In the genomic region with DNA sequence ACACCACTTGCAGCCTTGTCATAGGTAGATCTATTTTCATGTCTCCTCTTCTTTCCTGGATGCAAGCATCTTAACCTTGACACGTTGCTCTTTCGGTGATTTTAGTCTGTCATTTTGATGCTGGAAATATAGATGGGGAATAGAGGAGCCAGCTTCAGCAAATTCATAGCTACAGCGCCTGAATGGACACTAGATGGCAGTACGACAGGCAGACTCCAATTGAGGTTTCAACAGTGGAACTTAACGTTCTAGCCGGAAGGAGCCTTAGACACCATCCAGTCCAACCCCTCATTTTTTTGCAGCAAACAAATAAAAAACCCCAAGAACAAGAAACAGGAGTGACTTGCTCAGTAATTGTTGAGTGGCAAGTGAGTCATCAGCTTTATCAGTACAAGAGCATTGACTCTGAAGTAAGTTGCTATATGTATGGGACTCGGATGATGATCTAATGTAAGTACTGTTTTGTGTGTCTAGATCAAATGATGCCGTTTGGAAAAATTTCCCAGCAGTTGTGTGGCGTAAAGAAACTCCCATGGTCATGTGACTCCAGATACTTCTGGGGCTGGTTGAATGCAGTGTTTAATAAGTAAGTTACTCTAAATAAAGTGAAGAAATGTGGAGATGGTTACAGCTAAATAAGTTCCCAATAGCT, we compare ENCODE assay signal across 9 cellular contexts. TPM values are rescaled to one million over a fixed set of nuclear protein-coding genes. Genes with fewer than 3 reads are reported as not detected.
A peak's percentile ranks its signal among the peaks of the same experiment; 100 is the strongest.
DNase-seq lines count a peak whose midpoint lies in the region; ATAC-seq and TF ChIP-seq lines count a peak whose summit lies in the region.
"Had no signal": no experiment of that assay in that cellular context is flagged by ENCODE, and none has a peak within 500 bp of the region (broad histone marks: within the 10 kb centered on the region; RNA-seq: fewer than 3 reads in every experiment).

No MANE protein-coding gene starts in this region.

- TF ChIP-seq CTCF in DND-41 (IDR thresholded peaks at IDR 0.05; ENCODE audit: borderline replicate concordance, extremely low read depth, low read length, poor library complexity, severe bottlenecking) (peak; percentile 98), fibroblast of lung (conservative IDR thresholded peaks at IDR 0.05 in 1 of 2, IDR thresholded peaks at IDR 0.05 in 1 of 2; ENCODE audit: low read depth in 1 of 2, low read length in 2 of 2) (peak; percentile 87 to 96)

- H3K79me2 ChIP-seq in DND-41 (ENCODE audit: insufficient read depth, low read length) (peaks cover 26% of the 10 kb centered on the region), fibroblast of lung (ENCODE audit: control insufficient read depth, insufficient read depth, low read length) (peaks cover 3% of the 10 kb centered on the region)

- H4K20me1 ChIP-seq in DND-41 (ENCODE audit: insufficient read depth, low read length): peaks cover 4% of the 10 kb centered on the region; the same call in 1 of the 2 replicates
- H4K20me1 ChIP-seq in fibroblast of lung (ENCODE audit: control insufficient read depth, extremely low read depth, insufficient read depth, low read length): no peaks in the 10 kb centered on the region

- ATAC-seq in DND-41 (ENCODE audit: insufficient read depth, low read depth) (peak; percentile 99), GM21576 (IDR thresholded peaks at IDR 0.05; ENCODE audit: unreplicated experiment) (peak; percentile 87)
- peak; percentile 95 to 98 for ATAC-seq in activated T-cell treated with anti-CD3 and anti-CD28 coated beads, Interleukin-2, amount 50 U/mL, for 4 hours

- H3K4me2 ChIP-seq in DND-41 (ENCODE audit: insufficient read depth, low read length) (peak overlapping the region; percentile 51), fibroblast of lung (ENCODE audit: extremely low read depth, insufficient read depth, low read length) (peak overlapping the region; percentile 42)

- no peaks in the 10 kb centered on the region for H3K9me3 Mint-ChIP-seq in activated T-cell treated with anti-CD3 and anti-CD28 coated beads, Interleukin-2, amount 50 U/mL, for 4 hours
- H3K9me3 Mint-ChIP-seq: stimulated activated naive CD8-positive, alpha-beta T cell treated with anti-CD3 and anti-CD28 coated beads, Interleukin-15, Interleukin-2, amounts not matched to agents 100 ng/mL and 50 ng/mL, for 24 hours had no signal

- H3K9me3 ChIP-seq in DND-41 (ENCODE audit: insufficient read depth, low read length, severe bottlenecking) (no peaks in the 10 kb centered on the region), fibroblast of lung (ENCODE audit: control insufficient read depth, insufficient read depth, low read depth, low read length) (no peaks in the 10 kb centered on the region), neuron (ENCODE audit: low read length) (no peaks in the 10 kb centered on the region)

- peaks cover 17% of the 10 kb centered on the region for H3K36me3 Mint-ChIP-seq in activated T-cell treated with anti-CD3 and anti-CD28 coated beads, Interleukin-2, amount 50 U/mL, for 4 hours (ENCODE audit: insufficient read depth)

- no peaks in the 10 kb centered on the region for H3K27me3 ChIP-seq in DND-41 (ENCODE audit: insufficient read depth, low read length, poor library complexity)
- H3K27me3 ChIP-seq in fibroblast of lung (ENCODE audit: control insufficient read depth, insufficient read depth, low read length): no peaks in the 10 kb centered on the region
- H3K27me3 ChIP-seq in neuron (ENCODE audit: insufficient read depth, low read length): no peaks in the 10 kb centered on the region

- DNase-seq in DND-41 (peak; percentile 77), OCI-M2 (lab: John Stamatoyannopoulos, UW; ENCODE audit: unreplicated experiment) (peak; percentile 88), fibroblast of lung (ENCODE audit: low read depth in 2 of 2) (peak; percentile 94 to 96)
- DNase-seq in activated T-cell treated with anti-CD3 and anti-CD28 coated beads, Interleukin-2, amount 50 U/mL, for 4 hours: peak; percentile 51

- TF ChIP-seq EP300 in Ishikawa (IDR thresholded peaks at IDR 0.05; ENCODE audit: borderline replicate concordance): no peak

- H3K4me1 ChIP-seq in DND-41 (ENCODE audit: insufficient read depth, low read length) (peaks cover 10% of the 10 kb centered on the region), fibroblast of lung (ENCODE audit: control insufficient read depth, extremely low read depth, insufficient read depth, low read length) (peaks cover 15% of the 10 kb centered on the region), neuron (ENCODE audit: insufficient read depth, low read length) (peaks cover 8% of the 10 kb centered on the region)

- peak overlapping the region; percentile 68 for H3K27ac ChIP-seq in DND-41 (ENCODE audit: low read length)
- peak overlapping the region; percentile 55 for H3K27ac ChIP-seq in fibroblast of lung (ENCODE audit: insufficient read depth, low read length)
- peak overlapping the region; percentile 78 for H3K27ac ChIP-seq in temporal lobe (ENCODE audit: low read depth, low read length)

- peak; percentile 77 for TF ChIP-seq RAD21 in Ishikawa (IDR thresholded peaks at IDR 0.05; ENCODE audit: low read depth)

- no peaks in the 10 kb centered on the region for H3K27me3 Mint-ChIP-seq in activated T-cell treated with anti-CD3 and anti-CD28 coated beads, Interleukin-2, amount 50 U/mL, for 4 hours (ENCODE audit: low read depth)
- H3K27me3 Mint-ChIP-seq: stimulated activated naive CD8-positive, alpha-beta T cell treated with anti-CD3 and anti-CD28 coated beads, Interleukin-15, Interleukin-2, amounts not matched to agents 100 ng/mL and 50 ng/mL, for 24 hours had no signal

- peaks cover 24% of the 10 kb centered on the region for H3K36me3 ChIP-seq in DND-41 (ENCODE audit: insufficient read depth, low read length)
- peaks cover 3% of the 10 kb centered on the region for H3K36me3 ChIP-seq in fibroblast of lung (ENCODE audit: control insufficient read depth, insufficient read depth, low read length)
- peaks cover 28% of the 10 kb centered on the region for H3K36me3 ChIP-seq in neuron (ENCODE audit: insufficient read depth, low read length)

- peak overlapping the region; percentile 39 for H3K9ac ChIP-seq in DND-41 (ENCODE audit: low read depth, low read length)
- peak overlapping the region; percentile 10 for H3K9ac ChIP-seq in fibroblast of lung (ENCODE audit: insufficient read depth, low read length)

- peaks cover 27% of the 10 kb centered on the region for H3K4me1 Mint-ChIP-seq in activated T-cell treated with anti-CD3 and anti-CD28 coated beads, Interleukin-2, amount 50 U/mL, for 4 hours (ENCODE audit: low read depth)

- peak overlapping the region in 1 of 2 experiments; percentile 41; a peak in 2 of 4 replicates for H3K4me3 ChIP-seq in DND-41 (ENCODE audit: low read depth in 1 of 2, low read length in 2 of 2)
- peak overlapping the region; percentile 4 to 71 (median 26) for H3K4me3 ChIP-seq in fibroblast of lung (replicated peaks in 1 of 4; ENCODE audit: control extremely low read depth in 1 of 4, insufficient read depth in 1 of 4, low read depth in 3 of 4, low read length in 4 of 4)
- H3K4me3 ChIP-seq in neuron (ENCODE audit: low read length): peak overlapping the region; percentile 22

- H3K4me3 Mint-ChIP-seq in activated T-cell treated with anti-CD3 and anti-CD28 coated beads, Interleukin-2, amount 50 U/mL, for 4 hours: no peak overlapping the region
- H3K4me3 Mint-ChIP-seq: stimulated activated naive CD8-positive, alpha-beta T cell treated with anti-CD3 and anti-CD28 coated beads, Interleukin-15, Interleukin-2, amounts not matched to agents 100 ng/mL and 50 ng/mL, for 24 hours had no signal

- H2AFZ ChIP-seq in DND-41 (ENCODE audit: low read depth, low read length) (peak overlapping the region; percentile 61), fibroblast of lung (ENCODE audit: low read length) (peak overlapping the region; percentile 13), neuron (ENCODE audit: low read depth, low read length) (no peak overlapping the region)

TF ChIP-seq in Ishikawa, 13 proteins besides CTCF, POLR2A, EP300 and RAD21 (continues in another document):
- TF ChIP-seq MAX (IDR thresholded peaks at IDR 0.05) (0 out of 2 replicates have a peak, but pooled peaks have one; percentile 16), CEBPB (IDR thresholded peaks at IDR 0.05) (no peak), EGR1 (IDR thresholded peaks at IDR 0.05) (no peak), TCF12 (IDR thresholded peaks at IDR 0.05; ENCODE audit: low read depth) (no peak), TAF1 (IDR thresholded peaks at IDR 0.05; ENCODE audit: low read depth) (no peak), NFIC (IDR thresholded peaks at IDR 0.05) (no peak), YY1 (IDR thresholded peaks at IDR 0.05; ENCODE audit: low read depth) (no peak)
- TF ChIP-seq, protein P1, sequence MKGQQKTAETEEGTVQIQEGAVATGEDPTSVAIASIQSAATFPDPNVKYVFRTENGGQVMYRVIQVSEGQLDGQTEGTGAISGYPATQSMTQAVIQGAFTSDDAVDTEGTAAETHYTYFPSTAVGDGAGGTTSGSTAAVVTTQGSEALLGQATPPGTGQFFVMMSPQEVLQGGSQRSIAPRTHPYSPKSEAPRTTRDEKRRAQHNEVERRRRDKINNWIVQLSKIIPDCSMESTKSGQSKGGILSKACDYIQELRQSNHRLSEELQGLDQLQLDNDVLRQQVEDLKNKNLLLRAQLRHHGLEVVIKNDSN (IDR thresholded peaks at IDR 0.05): peak; percentile 80

RNA-seq across cellular contexts. Expression of gene DMAC2L, which starts 9.0 kb away (rescaled TPM):
- total RNA-seq in activated T-cell treated with anti-CD3 and anti-CD28 coated beads, Interleukin-2, amount 50 U/mL, for 4 hours: 10 to 100 TPM; 10.8 to 20.0 (median 17.1) TPM
- total RNA-seq in fibroblast of lung (3.1 and 4.8 TPM in 2 replicates), temporal lobe (7.6 TPM)
- 12.9 and 17.6 TPM in 2 replicates for polyA plus RNA-seq in fibroblast of lung
- polyA plus RNA-seq in fibroblast of lung (2012): 10.7 and 12.4 TPM in 2 replicates
- polyA minus RNA-seq in fibroblast of lung (ENCODE audit: low replicate concordance): 0.48 and 1.3 TPM in 2 replicates

RNA-seq across cellular contexts. Expression of gene L2HGDH, which starts 9.1 kb away (rescaled TPM):
- 10 to 100 TPM in 2 of 3 donors, 1 to 10 TPM in 1; 9.5 to 13.3 (median 12.7) TPM for total RNA-seq in activated T-cell treated with anti-CD3 and anti-CD28 coated beads, Interleukin-2, amount 50 U/mL, for 4 hours
- 3.1 and 3.8 TPM in 2 replicates for total RNA-seq in fibroblast of lung
- 3.0 and 3.9 TPM in 2 replicates for polyA plus RNA-seq in fibroblast of lung
- polyA plus RNA-seq in fibroblast of lung (2012): 3.4 and 4.1 TPM in 2 replicates
- polyA minus RNA-seq in fibroblast of lung (ENCODE audit: low replicate concordance): 0.89 and 3.4 TPM in 2 replicates
- total RNA-seq in temporal lobe: 14.3 TPM
